13 cellular contexts compared by ENCODE assay signal in the genomic region with DNA sequence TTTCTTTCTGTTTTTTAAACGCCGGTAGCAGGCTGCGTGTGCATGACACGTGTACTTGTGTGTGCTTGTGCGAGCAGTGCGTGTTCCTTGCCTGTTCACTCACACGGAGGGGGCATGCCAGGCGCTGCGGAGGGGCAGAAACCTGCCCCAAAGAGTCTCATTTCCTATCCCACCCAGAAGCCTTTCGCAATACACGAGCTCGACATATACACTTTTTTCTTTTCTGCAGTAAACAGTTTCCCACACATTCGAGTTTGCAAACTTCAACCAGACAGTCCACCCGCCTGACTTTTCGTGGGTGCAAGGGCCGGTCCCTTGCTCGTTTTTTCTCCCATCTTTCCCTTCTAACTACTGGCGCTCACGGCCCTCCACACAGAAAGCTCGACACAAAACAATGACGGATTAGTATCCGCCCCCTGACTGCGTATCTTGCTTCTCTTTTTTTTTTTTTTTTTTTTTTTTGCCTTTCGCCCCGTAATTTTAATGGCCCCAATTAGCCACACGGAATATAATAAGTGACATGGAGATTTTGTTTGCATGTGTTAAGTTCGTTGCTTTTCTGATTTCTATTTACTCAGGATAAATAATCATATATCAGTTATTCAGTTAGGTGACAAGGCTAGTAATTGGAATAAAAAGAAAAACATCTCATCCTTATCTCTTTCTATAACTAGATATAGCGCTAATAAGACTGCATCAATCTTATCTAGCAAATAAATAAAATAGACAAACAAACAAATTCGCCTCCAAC. TPM values are rescaled to one million over a fixed set of nuclear protein-coding genes. Genes with fewer than 3 reads are reported as not detected.
A peak's percentile ranks its signal among the peaks of the same experiment; 100 is the strongest.
DNase-seq lines count a peak whose midpoint lies in the region; ATAC-seq, FAIRE-seq and TF ChIP-seq lines count a peak whose summit lies in the region.
"Had no signal": no experiment of that assay in that cellular context is flagged by ENCODE, and none has a peak within 500 bp of the region (broad histone marks: within the 10 kb centered on the region; RNA-seq: fewer than 3 reads in every experiment).

No MANE protein-coding gene starts in this region.

- H3K4me1 ChIP-seq in HepG2 (ENCODE audit: insufficient read depth, low read length) = no peaks in the 10 kb centered on the region
- peaks cover 0 to 8% (median 3%) of the 10 kb centered on the region in 4 donors for H3K4me1 ChIP-seq in right lobe of liver
- H3K4me1 ChIP-seq in subcutaneous abdominal adipose tissue (ENCODE audit: control insufficient read depth in 5 of 5, insufficient read depth in 5 of 5, low read length in 5 of 5) = peaks cover 3 to 36% (median 22%) of the 10 kb centered on the region in 5 donors

- intact Hi-C loops in HepG2 (cut with micrococcal nuclease; ENCODE audit: unreplicated experiment) (no loop called here), right lobe of liver (cut with DNase I) (loop anchor here in 1 of 2 donors (10.0 kb wide), 1 partner anchor 361 kb away; no protein-coding TSS in a partner anchor)

- H3K27ac ChIP-seq in HepG2 (ENCODE audit: extremely low read length, insufficient read depth, low read length) (no peak overlapping the region), right lobe of liver (no peak overlapping the region), subcutaneous abdominal adipose tissue (ENCODE audit: low read depth, low read length) (no peak overlapping the region)
- H3K27ac ChIP-seq: SJSA1 had no signal

- CTCF ChIA-PET in HepG2 (lab: Yijun Ruan, JAX; ENCODE audit: low intra/inter-chr PET ratio, low total read pairs) = no interaction called here

- H3K27ac Mint-ChIP-seq in glutamatergic neuron (ENCODE audit: unreplicated experiment) = no peak overlapping the region

- H3K36me3 Mint-ChIP-seq in glutamatergic neuron (ENCODE audit: unreplicated experiment) = peaks cover 5% of the 10 kb centered on the region

- H3K9me3 ChIP-seq in HepG2 (ENCODE audit: low read length) (no peaks in the 10 kb centered on the region), right lobe of liver (no peaks in the 10 kb centered on the region), subcutaneous abdominal adipose tissue (ENCODE audit: control insufficient read depth in 5 of 5, low read length in 5 of 5) (no peaks in the 10 kb centered on the region)

- H3K4me2 ChIP-seq in HepG2 (ENCODE audit: low read depth, low read length) = no peak overlapping the region

- H3K4me1 Mint-ChIP-seq in glutamatergic neuron (ENCODE audit: low read depth, unreplicated experiment) = peaks cover 17% of the 10 kb centered on the region

- BruUV-seq in HepG2 (replicated peaks; lab: Mats Ljungman, UMichigan) = no TSS peak

- H4K20me1 ChIP-seq in HepG2 (ENCODE audit: insufficient read depth, low read length) = no peaks in the 10 kb centered on the region

- no peak for FAIRE-seq in HepG2 (lab: Jason Lieb, UNC)
- FAIRE-seq: kidney had no signal

- no peak for TF ChIP-seq RAD21 in HepG2 (CRISPR knock-in tag; IDR thresholded peaks at IDR 0.05)

- 44% methylated on average over 27 of the region's 29 CpGs for WGBS in HepG2 (ENCODE audit: low lambda C conversion rate)
- WGBS in right lobe of liver (ENCODE audit: insufficient coverage, low coverage, low lambda C conversion rate, missing lambda C conversion rate) = 7% methylated on average over 24 of the region's 29 CpGs

- H3K27me3 ChIP-seq in HepG2 (ENCODE audit: control insufficient read depth in 1 of 2, insufficient read depth in 2 of 2, low read length in 2 of 2) = peaks cover 7 to 65% of the 10 kb centered on the region in 2 experiments
- H3K27me3 ChIP-seq in right lobe of liver = peaks cover 35 to 58% of the 10 kb centered on the region in 2 donors
- peaks cover 56 to 69% (median 62%) of the 10 kb centered on the region in 5 donors for H3K27me3 ChIP-seq in subcutaneous abdominal adipose tissue (ENCODE audit: control insufficient read depth in 5 of 5, insufficient read depth in 4 of 5, low read length in 5 of 5)

- peaks cover 51% of the 10 kb centered on the region for H3K27me3 Mint-ChIP-seq in glutamatergic neuron (ENCODE audit: unreplicated experiment)

- in situ Hi-C loops in HepG2 (cut with HindIII; ENCODE audit: extremely low pct_ligation_motif_present, low pct_unique_long_range_greater_than_20kb) = loop anchor here (10.0 kb wide), 1 partner anchor 341 kb away; no protein-coding TSS in a partner anchor

- ATAC-seq in HepG2 = no peak
- ATAC-seq in right lobe of liver = no peak
- no peak for ATAC-seq in GM21619 (IDR thresholded peaks at IDR 0.05; ENCODE audit: unreplicated experiment)

- H3K4me3 Mint-ChIP-seq in glutamatergic neuron (ENCODE audit: unreplicated experiment) = peak overlapping the region; percentile 86

- H3K36me3 ChIP-seq in HepG2 (replicated peaks in 1 of 2; ENCODE audit: control insufficient read depth in 1 of 2, insufficient read depth in 2 of 2, low read length in 2 of 2) (no peaks in the 10 kb centered on the region), right lobe of liver (no peaks in the 10 kb centered on the region), subcutaneous abdominal adipose tissue (ENCODE audit: control insufficient read depth in 5 of 5, insufficient read depth in 5 of 5, low read length in 5 of 5) (no peaks in the 10 kb centered on the region)
- H3K36me3 ChIP-seq: SJSA1 had no signal

- TF ChIP-seq EP300 in HepG2 (IDR thresholded peaks at IDR 0.05; ENCODE audit: low read depth in 2 of 2, low read length in 2 of 2) = no peak
- no peak for TF ChIP-seq EP300 in HepG2 (CRISPR knock-in tag; IDR thresholded peaks at IDR 0.05; ENCODE audit: borderline replicate concordance)

- POLR2A ChIA-PET in HepG2 (lab: Yijun Ruan, JAX) = no interaction called here

- DNase-seq in HepG2 (ENCODE audit: low spot score) (no peak), right lobe of liver (no peak), NCI-H524 treated with DMSO at 0.1 percent for 48 hours (lab: John Stamatoyannopoulos, UW) (peak; percentile 10), glutamatergic neuron (no peak), NCI-H2029 (lab: John Stamatoyannopoulos, UW) (no peak)
- DNase-seq in stimulated activated naive CD4-positive, alpha-beta T cell (lab: John Stamatoyannopoulos, UW) = no peak
- DNase-seq: stimulated activated CD4-positive, alpha-beta T cell treated with anti-CD3 and anti-CD28 coated beads, Interleukin-15, amount 100 ng/mL, for 24 hours had no signal

- H3K79me2 ChIP-seq in HepG2 (ENCODE audit: insufficient read depth, low read length) = no peaks in the 10 kb centered on the region

- no peak for TF ChIP-seq CTCF in HepG2 (CRISPR knock-in tag; IDR thresholded peaks at IDR 0.05)
- no peak for TF ChIP-seq CTCF in right lobe of liver (IDR thresholded peaks at IDR 0.05)
- no peak for TF ChIP-seq CTCF in glutamatergic neuron (IDR thresholded peaks at IDR 0.05; ENCODE audit: partially characterized antibody, unreplicated experiment)

- peaks cover 26% of the 10 kb centered on the region for H3K9me3 Mint-ChIP-seq in glutamatergic neuron (ENCODE audit: unreplicated experiment)

- TF ChIP-seq POLR2A in HepG2 (IDR thresholded peaks at IDR 0.05; ENCODE audit: insufficient read depth in 1 of 2, low read depth in 2 of 2, low read length in 2 of 2) (no peak), right lobe of liver (IDR thresholded peaks at IDR 0.05) (no peak)

- no peak overlapping the region for H2AFZ ChIP-seq in HepG2 (ENCODE audit: low read length)

- H3K4me3 ChIP-seq in HepG2 (replicated peaks in 1 of 3; ENCODE audit: insufficient read depth in 1 of 3, low read depth in 2 of 3, low read length in 3 of 3) = no peak overlapping the region
- no peak overlapping the region for H3K4me3 ChIP-seq in right lobe of liver
- H3K4me3 ChIP-seq in subcutaneous abdominal adipose tissue (ENCODE audit: low read depth in 1 of 5, low read length in 5 of 5) = peak overlapping the region in 3 of 5 donors; percentile 22 to 30 (median 22)

- no peak overlapping the region for H3K9ac ChIP-seq in HepG2 (ENCODE audit: insufficient read depth, low read depth, low read length)
- H3K9ac ChIP-seq in subcutaneous abdominal adipose tissue (ENCODE audit: low read length in 5 of 5) = no peak overlapping the region

TF ChIP-seq in HepG2, 621 proteins besides CTCF, POLR2A, EP300 and RAD21 (continues in another document):
- peak; percentile 50; the same call in 1 of the 2 replicates for TF ChIP-seq CEBPB (IDR thresholded peaks at IDR 0.05; ENCODE audit: borderline replicate concordance, low read depth, low read length)

RNA-seq across cellular contexts. Expression of a gene that starts 5.3 kb away (rescaled TPM):
- total RNA-seq in HepG2 (2016; rRNA removed; fragmentation: Illumina TruSeq; extraction: Trizol) (not detected in 2 replicates), right lobe of liver (not detected), glutamatergic neuron (ENCODE audit: unreplicated experiment) (0.17 TPM)
- total RNA-seq in HepG2 (2016; cell fraction: cytosol; rRNA removed; fragmentation: Illumina TruSeq; extraction: Trizol; ENCODE audit: low read depth) = not detected in 2 replicates
- total RNA-seq in HepG2 (2016; cell fraction: insoluble cytoplasmic fraction; rRNA removed; fragmentation: Illumina TruSeq; extraction: Trizol) = not detected in 2 replicates
- not detected in 2 replicates for total RNA-seq in HepG2 (2016; cell fraction: membrane; rRNA removed; fragmentation: Illumina TruSeq; extraction: Trizol)
- not detected in 2 replicates for total RNA-seq in HepG2 (2016; cell fraction: nucleus; rRNA removed; fragmentation: Illumina TruSeq; extraction: Trizol)
- polyA plus RNA-seq in HepG2 (2011; rRNA removed) = not detected in 2 replicates
- polyA plus RNA-seq in HepG2 (2011; cell fraction: cytosol; rRNA removed) = not detected in 2 replicates
- polyA plus RNA-seq in HepG2 (2011; cell fraction: nucleus; rRNA removed) = not detected in 2 replicates
- polyA plus RNA-seq in HepG2 (2012) = not detected in 2 replicates
- polyA plus RNA-seq in HepG2 (2016; cell fraction: cytosol; fragmentation: Illumina TruSeq; extraction: Trizol; ENCODE audit: low read depth) = not detected in 2 replicates
- not detected in 2 replicates for polyA plus RNA-seq in HepG2 (2016; cell fraction: insoluble cytoplasmic fraction; fragmentation: Illumina TruSeq; extraction: Trizol; ENCODE audit: low read depth)
- not detected in 2 replicates for polyA plus RNA-seq in HepG2 (2016; cell fraction: membrane; fragmentation: Illumina TruSeq; extraction: Trizol; ENCODE audit: low read depth)
- not detected in 2 replicates for polyA plus RNA-seq in HepG2 (2016; cell fraction: nucleus; fragmentation: Illumina TruSeq; extraction: Trizol; ENCODE audit: insufficient read depth, low read depth)
- polyA minus RNA-seq in HepG2 (2011; rRNA and poly(A)+ RNA removed; ENCODE audit: low replicate concordance) = not detected in 2 replicates
- polyA minus RNA-seq in HepG2 (2011; cell fraction: cytosol; rRNA and poly(A)+ RNA removed) = not detected in 2 replicates
- polyA minus RNA-seq in HepG2 (2011; cell fraction: nucleus; rRNA and poly(A)+ RNA removed) = not detected in 2 replicates
- total RNA-seq: cardiac septum, fibroblast of lung, kidney, SJSA1 had no signal
- polyA plus RNA-seq: fibroblast of lung had no signal

Comparison
In these comparisons a context has a peak if more than half of its experiments do, and no peak if none do; other contexts are left out.
1. H3K4me3 ChIP-seq: peak in subcutaneous abdominal adipose tissue (3 of 5); none in HepG2 (0 of 3) and right lobe of liver (0 of 3).